In genomic region chr1:242198421-242198820, GRCh38 we compare ENCODE assay signal across 30 cellular contexts.
"Had no signal": no experiment of that assay in that cellular context is flagged by ENCODE, and none has a peak within 500 bp of the region (broad histone marks: within the 10 kb centered on the region; RNA-seq: fewer than 3 reads in every experiment).

No MANE protein-coding gene starts in this region.

- FAIRE-seq: astrocyte, endometrium, endothelial cell of umbilical vein had no signal

- H3K4me3 ChIP-seq: cardiac muscle cell, colonic mucosa, gastrocnemius medialis, heart left ventricle had no signal

- ATAC-seq: activated CD4-positive, alpha-beta T cell treated with anti-CD3 and anti-CD28 coated beads for 36 hours; activated CD8-positive, alpha-beta memory T cell treated with anti-CD3 and anti-CD28 coated beads, Interleukin-2, amount 10 ng/mL, durations not matched to agents 7 days and 5 days; activated CD8-positive, alpha-beta T cell treated with anti-CD3 and anti-CD28 coated beads, Interleukin-2, amount 10 ng/mL, durations not matched to agents 7 days and 5 days; activated naive CD4-positive, alpha-beta T cell treated with anti-CD3 and anti-CD28 coated beads, Interleukin-2, amount 50 U/mL, for 72 hours; activated T-cell treated with anti-CD3 and anti-CD28 coated beads, Interleukin-2, amount 50 U/mL, for 72 hours; esophagus mucosa; gastrocnemius medialis; heart left ventricle had no signal

- H3K9me3 ChIP-seq: colonic mucosa, gastrocnemius medialis, heart left ventricle had no signal

- H3K9me3 Mint-ChIP-seq: activated CD4-positive, alpha-beta memory T cell treated with anti-CD3 and anti-CD28 coated beads for 36 hours; activated CD4-positive, alpha-beta T cell treated with anti-CD3 and anti-CD28 coated beads, Interleukin-2, amount 10 ng/mL, durations not matched to agents 24 days and 14 days; activated naive CD4-positive, alpha-beta T cell treated with anti-CD3 and anti-CD28 coated beads, Interleukin-2, amount 50 U/mL, for 72 hours; activated naive CD8-positive, alpha-beta T cell treated with anti-CD3 and anti-CD28 coated beads, Interleukin-2, amount 10 ng/mL, durations not matched to agents 7 days and 5 days; activated T-cell treated with anti-CD3 and anti-CD28 coated beads, Interleukin-2, amount 50 U/mL, for 72 hours had no signal

- H3K4me3 Mint-ChIP-seq: activated CD4-positive, alpha-beta memory T cell treated with anti-CD3 and anti-CD28 coated beads for 36 hours; activated CD4-positive, alpha-beta T cell treated with anti-CD3 and anti-CD28 coated beads for 36 hours; activated CD4-positive, alpha-beta T cell treated with anti-CD3 and anti-CD28 coated beads, Interleukin-2, amount 10 ng/mL, durations not matched to agents 24 days and 14 days; activated CD8-positive, alpha-beta memory T cell treated with anti-CD3 and anti-CD28 coated beads, Interleukin-2, amount 10 ng/mL, durations not matched to agents 7 days and 5 days; activated CD8-positive, alpha-beta T cell treated with anti-CD3 and anti-CD28 coated beads, Interleukin-2, amount 10 ng/mL, durations not matched to agents 7 days and 5 days; activated naive CD4-positive, alpha-beta T cell treated with anti-CD3 and anti-CD28 coated beads, Interleukin-2, amount 10 ng/mL, durations not matched to agents 7 days and 5 days; activated naive CD8-positive, alpha-beta T cell treated with anti-CD3 and anti-CD28 coated beads, Interleukin-2, amount 10 ng/mL, durations not matched to agents 7 days and 5 days; activated T-cell treated with anti-CD3 and anti-CD28 coated beads, Interleukin-2, amount 50 U/mL, for 72 hours had no signal

- H3K4me1 ChIP-seq: colonic mucosa, gastrocnemius medialis, heart left ventricle had no signal

- H3K27ac Mint-ChIP-seq: activated CD4-positive, alpha-beta memory T cell treated with anti-CD3 and anti-CD28 coated beads for 36 hours; activated CD4-positive, alpha-beta T cell treated with anti-CD3 and anti-CD28 coated beads for 36 hours; activated CD4-positive, alpha-beta T cell treated with anti-CD3 and anti-CD28 coated beads, Interleukin-2, amount 10 ng/mL, durations not matched to agents 24 days and 14 days; activated CD8-positive, alpha-beta memory T cell treated with anti-CD3 and anti-CD28 coated beads, Interleukin-2, amount 10 ng/mL, durations not matched to agents 7 days and 5 days; activated CD8-positive, alpha-beta T cell treated with anti-CD3 and anti-CD28 coated beads, Interleukin-2, amount 10 ng/mL, durations not matched to agents 7 days and 5 days; activated naive CD4-positive, alpha-beta T cell treated with anti-CD3 and anti-CD28 coated beads, Interleukin-2, amount 10 ng/mL, durations not matched to agents 7 days and 5 days; activated naive CD4-positive, alpha-beta T cell treated with anti-CD3 and anti-CD28 coated beads, Interleukin-2, amount 50 U/mL, for 72 hours; activated naive CD8-positive, alpha-beta T cell treated with anti-CD3 and anti-CD28 coated beads, Interleukin-2, amount 10 ng/mL, durations not matched to agents 7 days and 5 days; activated T-cell treated with anti-CD3 and anti-CD28 coated beads, Interleukin-2, amount 50 U/mL, for 72 hours had no signal

- H3K27me3 Mint-ChIP-seq: activated CD4-positive, alpha-beta memory T cell treated with anti-CD3 and anti-CD28 coated beads for 36 hours; activated CD4-positive, alpha-beta T cell treated with anti-CD3 and anti-CD28 coated beads, Interleukin-2, amount 10 ng/mL, durations not matched to agents 24 days and 14 days; activated CD8-positive, alpha-beta memory T cell treated with anti-CD3 and anti-CD28 coated beads, Interleukin-2, amount 10 ng/mL, durations not matched to agents 7 days and 5 days; activated naive CD4-positive, alpha-beta T cell treated with anti-CD3 and anti-CD28 coated beads, Interleukin-2, amount 10 ng/mL, durations not matched to agents 7 days and 5 days; activated naive CD8-positive, alpha-beta T cell treated with anti-CD3 and anti-CD28 coated beads, Interleukin-2, amount 10 ng/mL, durations not matched to agents 7 days and 5 days had no signal

- DNase-seq: activated CD4-positive, alpha-beta memory T cell treated with anti-CD3 and anti-CD28 coated beads for 36 hours; activated CD4-positive, alpha-beta T cell treated with anti-CD3 and anti-CD28 coated beads for 36 hours; activated CD4-positive, alpha-beta T cell treated with anti-CD3 and anti-CD28 coated beads, Interleukin-2, amount 10 ng/mL, durations not matched to agents 24 days and 14 days; activated CD4-positive, CD25-positive, alpha-beta regulatory T cell; activated CD4-positive, CD25-positive, alpha-beta regulatory T cell treated with anti-CD3 and anti-CD28 coated beads, Interleukin-2, amount 50 U/mL, for 72 hours; activated CD8-positive, alpha-beta memory T cell treated with anti-CD3 and anti-CD28 coated beads, Interleukin-2, amount 10 ng/mL, durations not matched to agents 7 days and 5 days; activated CD8-positive, alpha-beta memory T cell treated with anti-CD3 and anti-CD28 coated beads, Interleukin-2, amount 50 U/mL, for 4 hours; activated CD8-positive, alpha-beta T cell treated with anti-CD3 and anti-CD28 coated beads, Interleukin-2, amount 10 ng/mL, durations not matched to agents 7 days and 5 days; activated gamma-delta T cell; activated naive CD4-positive, alpha-beta T cell; activated naive CD4-positive, alpha-beta T cell treated with anti-CD3 and anti-CD28 coated beads, Interleukin-2, amount 10 ng/mL, durations not matched to agents 7 days and 5 days; activated naive CD8-positive, alpha-beta T cell treated with anti-CD3 and anti-CD28 coated beads, Interleukin-2, amount 10 ng/mL, durations not matched to agents 7 days and 5 days; activated T-cell treated with anti-CD3 and anti-CD28 coated beads, Interleukin-2, amount 50 U/mL, for 1 hour; activated T-cell treated with anti-CD3 and anti-CD28 coated beads, Interleukin-2, amount 50 U/mL, for 72 hours; brain microvascular endothelial cell; central memory CD4-positive, alpha-beta T cell; cerebellar nuclear complex; colonic mucosa; effector CD8-positive, alpha-beta T cell; foreskin fibroblast; gastrocnemius medialis; glutamatergic neuron; heart left ventricle; T-helper 2 cell had no signal

- H3K4me1 Mint-ChIP-seq: activated CD4-positive, alpha-beta T cell treated with anti-CD3 and anti-CD28 coated beads for 36 hours; activated CD4-positive, alpha-beta T cell treated with anti-CD3 and anti-CD28 coated beads, Interleukin-2, amount 10 ng/mL, durations not matched to agents 24 days and 14 days; activated CD8-positive, alpha-beta memory T cell treated with anti-CD3 and anti-CD28 coated beads, Interleukin-2, amount 10 ng/mL, durations not matched to agents 7 days and 5 days; activated naive CD4-positive, alpha-beta T cell treated with anti-CD3 and anti-CD28 coated beads, Interleukin-2, amount 10 ng/mL, durations not matched to agents 7 days and 5 days; activated naive CD8-positive, alpha-beta T cell treated with anti-CD3 and anti-CD28 coated beads, Interleukin-2, amount 10 ng/mL, durations not matched to agents 7 days and 5 days had no signal

- H3K27me3 ChIP-seq: brain microvascular endothelial cell, cardiac muscle cell, colonic mucosa, gastrocnemius medialis, heart left ventricle had no signal

- H3K36me3 ChIP-seq: brain microvascular endothelial cell, cardiac muscle cell, colonic mucosa, gastrocnemius medialis, heart left ventricle had no signal

- H3K27ac ChIP-seq: brain microvascular endothelial cell, cardiac muscle cell, colonic mucosa, gastrocnemius medialis, heart left ventricle had no signal

- H3K36me3 Mint-ChIP-seq: activated CD4-positive, alpha-beta memory T cell treated with anti-CD3 and anti-CD28 coated beads for 36 hours; activated CD8-positive, alpha-beta memory T cell treated with anti-CD3 and anti-CD28 coated beads, Interleukin-2, amount 10 ng/mL, durations not matched to agents 7 days and 5 days; activated naive CD4-positive, alpha-beta T cell treated with anti-CD3 and anti-CD28 coated beads, Interleukin-2, amount 10 ng/mL, durations not matched to agents 7 days and 5 days; activated naive CD4-positive, alpha-beta T cell treated with anti-CD3 and anti-CD28 coated beads, Interleukin-2, amount 50 U/mL, for 72 hours; activated naive CD8-positive, alpha-beta T cell treated with anti-CD3 and anti-CD28 coated beads, Interleukin-2, amount 10 ng/mL, durations not matched to agents 7 days and 5 days had no signal
